Comparison of ENCODE assay signal across 23 cellular contexts in genomic region chr7:131869186-131869862, GRCh38.
"Had no signal": no experiment of that assay in that cellular context is flagged by ENCODE, and none has a peak within 500 bp of the region (broad histone marks: within the 10 kb centered on the region; RNA-seq: fewer than 3 reads in every experiment).

No MANE protein-coding gene starts in this region.

- H3K27me3 Mint-ChIP-seq: dendritic cell treated with granulocyte-macrophage colony-stimulating factor and Interleukin-4, amounts not matched to agents 40 ng/mL and 50 ng/mL, for 4 days had no signal

- H3K4me3 Mint-ChIP-seq: dendritic cell treated with granulocyte-macrophage colony-stimulating factor and Interleukin-4, amounts not matched to agents 40 ng/mL and 50 ng/mL, for 4 days; effector memory CD8-positive, alpha-beta T cell; endodermal cell had no signal

- H3K27me3 ChIP-seq: colonic mucosa, gastrocnemius medialis had no signal

- H3K9me3 ChIP-seq: colonic mucosa, esophagus squamous epithelium, gastrocnemius medialis, heart right ventricle, left lung, lower lobe of right lung had no signal

- H3K4me3 ChIP-seq: colonic mucosa, esophagus squamous epithelium, gastrocnemius medialis, heart right ventricle, left lung, lower lobe of right lung had no signal

- DNase-seq: colonic mucosa; cortex of kidney; effector CD8-positive, alpha-beta T cell; effector memory CD8-positive, alpha-beta T cell; endodermal cell; erythroblast; esophagus squamous epithelium; foreskin fibroblast; foreskin melanocyte; gastrocnemius medialis; glutamatergic neuron; head of caudate nucleus; heart right ventricle; hippocampal formation; left cardiac atrium; left lung; left ventricle myocardium superior; lower lobe of right lung; mesenchymal stem cell; midbrain had no signal

- H3K36me3 ChIP-seq: colonic mucosa, esophagus squamous epithelium, gastrocnemius medialis, heart right ventricle, left lung, lower lobe of right lung had no signal

- H3K27ac Mint-ChIP-seq: dendritic cell treated with granulocyte-macrophage colony-stimulating factor and Interleukin-4, amounts not matched to agents 40 ng/mL and 50 ng/mL, for 4 days; effector memory CD8-positive, alpha-beta T cell; endodermal cell had no signal

- H3K4me1 ChIP-seq: colonic mucosa, esophagus squamous epithelium, gastrocnemius medialis, heart right ventricle, left lung, lower lobe of right lung had no signal

- H3K27ac ChIP-seq: colonic mucosa, epithelial cell of prostate, esophagus squamous epithelium, gastrocnemius medialis, heart right ventricle, left lung, lower lobe of right lung had no signal

- ATAC-seq: effector memory CD8-positive, alpha-beta T cell; esophagus mucosa; gastrocnemius medialis; heart right ventricle; left cardiac atrium; left lung; left ventricle myocardium superior; lower lobe of right lung had no signal

- H3K9me3 Mint-ChIP-seq: dendritic cell treated with granulocyte-macrophage colony-stimulating factor and Interleukin-4, amounts not matched to agents 40 ng/mL and 50 ng/mL, for 4 days; endodermal cell had no signal
